In genomic region chr14:57209561-57209960, GRCh38 we compare ENCODE assay signal across 17 cellular contexts. TPM values are rescaled to one million over a fixed set of nuclear protein-coding genes. Genes with fewer than 3 reads are reported as not detected.
DNase-seq lines count a peak whose midpoint lies in the region; ATAC-seq and TF ChIP-seq lines count a peak whose summit lies in the region.
"Had no signal": no experiment of that assay in that cellular context is flagged by ENCODE, and none has a peak within 500 bp of the region (broad histone marks: within the 10 kb centered on the region; RNA-seq: fewer than 3 reads in every experiment).

No MANE protein-coding gene starts in this region.

- intact Hi-C loops in esophagus squamous epithelium (cut with DNase I) (no loop called here), mucosa of descending colon (cut with DNase I, micrococcal nuclease) (no loop called here), thyroid gland (cut with DNase I) (no loop called here)

- H3K4me3 ChIP-seq in LNCaP clone FGC (ENCODE audit: low read depth, low read length) (no peak overlapping the region), epithelial cell of esophagus (ENCODE audit: low read length) (no peak overlapping the region), esophagus squamous epithelium (no peak overlapping the region), mucosa of descending colon (no peak overlapping the region), brain microvascular endothelial cell (ENCODE audit: low read depth, low read length) (no peak overlapping the region), thyroid gland (replicated peaks in 1 of 3) (no peak overlapping the region)
- H3K4me3 ChIP-seq: ascending aorta, GM23338 had no signal

- H3K27me3 ChIP-seq in esophagus squamous epithelium (no peaks in the 10 kb centered on the region), brain microvascular endothelial cell (replicated peaks) (no peaks in the 10 kb centered on the region), thyroid gland (no peaks in the 10 kb centered on the region)
- H3K27me3 ChIP-seq: ascending aorta had no signal

- H3K27ac ChIP-seq in esophagus squamous epithelium (no peak overlapping the region), brain microvascular endothelial cell (no peak overlapping the region), thyroid gland (no peak overlapping the region)
- H3K27ac ChIP-seq: ascending aorta had no signal

- TF ChIP-seq POLR2A in esophagus squamous epithelium (IDR thresholded peaks at IDR 0.05) (no peak), thyroid gland (IDR thresholded peaks at IDR 0.05) (no peak)

- H3K4me1 ChIP-seq in esophagus squamous epithelium (no peaks in the 10 kb centered on the region), mucosa of descending colon (ENCODE audit: low read depth) (no peaks in the 10 kb centered on the region), thyroid gland (no peaks in the 10 kb centered on the region)
- H3K4me1 ChIP-seq: ascending aorta had no signal

- H3K36me3 ChIP-seq in esophagus squamous epithelium (peaks cover 0 to 79% (median 1%) of the 10 kb centered on the region in 3 donors), mucosa of descending colon (ENCODE audit: low read depth) (no peaks in the 10 kb centered on the region), brain microvascular endothelial cell (replicated peaks) (peaks cover 29% of the 10 kb centered on the region), thyroid gland (peaks cover 0 to 18% of the 10 kb centered on the region in 2 donors)

- TF ChIP-seq CTCF in LNCaP clone FGC (IDR thresholded peaks at IDR 0.05; ENCODE audit: control insufficient read depth, extremely low read depth, insufficient read depth) (no peak), epithelial cell of esophagus (IDR thresholded peaks at IDR 0.05; ENCODE audit: insufficient read depth, low read depth, low read length, missing control alignments) (no peak), esophagus squamous epithelium (IDR thresholded peaks at IDR 0.05) (no peak), mucosa of descending colon (IDR thresholded peaks at IDR 0.05) (no peak), brain microvascular endothelial cell (IDR thresholded peaks at IDR 0.05; ENCODE audit: low read depth, low read length, missing control alignments) (no peak), thyroid gland (IDR thresholded peaks at IDR 0.05) (no peak)

- DNase-seq in EH (ENCODE audit: low read depth) (peak; percentile 86), LNCaP clone FGC (ENCODE audit: low read depth) (peak; percentile 19), epithelial cell of esophagus (ENCODE audit: low read depth) (peak; percentile 11), renal cortical epithelial cell (ENCODE audit: low read depth) (peak; percentile 49), esophagus squamous epithelium (lab: John Stamatoyannopoulos, UW) (no peak), mucosa of descending colon (no peak), brain microvascular endothelial cell (no peak), thyroid gland (no peak)
- DNase-seq: activated CD8-positive, alpha-beta T cell treated with anti-CD3 and anti-CD28 coated beads, Interleukin-2, amount 10 ng/mL, durations not matched to agents 7 days and 5 days; activated effector memory CD4-positive, alpha-beta T cell treated with Interleukin-2 at 50 U/mL for 16 hours; CD8-positive, alpha-beta T cell; effector memory CD8-positive, alpha-beta T cell; KG1; NCI-H1436 treated with DMSO at 0.1 percent for 48 hours had no signal

- whole genome bisulfite sequencing in esophagus squamous epithelium, 2 donors, result 69 to 87% methylated on average over 4 of the region's 4 CpGs
- WGBS in thyroid gland, 2 donors, result 96% methylated on average over 4 of the region's 4 CpGs

- no peaks in the 10 kb centered on the region for H3K9me3 ChIP-seq in esophagus squamous epithelium
- no peaks in the 10 kb centered on the region for H3K9me3 ChIP-seq in mucosa of descending colon
- H3K9me3 ChIP-seq in thyroid gland, result no peaks in the 10 kb centered on the region
- H3K9me3 ChIP-seq: ascending aorta had no signal

- no peak for ATAC-seq in mucosa of descending colon
- ATAC-seq: activated CD8-positive, alpha-beta T cell treated with anti-CD3 and anti-CD28 coated beads, Interleukin-2, amount 10 ng/mL, durations not matched to agents 7 days and 5 days; CD8-positive, alpha-beta T cell; effector memory CD8-positive, alpha-beta T cell; GM23338; left lobe of liver had no signal

- in situ Hi-C loops in brain microvascular endothelial cell (cut with HindIII; ENCODE audit: low pct_ligation_motif_present, low sequenced_read_pairs), result no loop called here

RNA-seq across cellular contexts. Expression of gene EXOC5, which starts 59.1 kb away (rescaled TPM):
- total RNA-seq in renal cortical epithelial cell (74.8 and 83.0 TPM in 2 replicates), esophagus squamous epithelium (10 to 100 TPM; 31.4 to 38.5 (median 38.0) TPM), mucosa of descending colon (10 to 100 TPM; 40.9 to 69.3 (median 44.2) TPM), thyroid gland (10 to 100 TPM; 41.3 to 65.4 (median 43.1) TPM)

RNA-seq across cellular contexts. Expression of gene AP5M1, which starts 59.2 kb away (rescaled TPM):
- total RNA-seq in renal cortical epithelial cell, result 33.5 and 73.5 TPM in 2 replicates
- 10 to 100 TPM; 24.1 to 34.2 (median 31.7) TPM for total RNA-seq in esophagus squamous epithelium
- 100 to 1,000 TPM in 1 of 3 donors, 10 to 100 TPM in 2; 64.3 to 100 (median 81.6) TPM for total RNA-seq in mucosa of descending colon
- total RNA-seq in thyroid gland, result 10 to 100 TPM; 37.8 to 51.8 (median 44.6) TPM

Comparison
In these comparisons a context has a peak if more than half of its experiments do, and no peak if none do; other contexts are left out.
1. DNase-seq: peak in EH (single experiment), LNCaP clone FGC (single experiment), epithelial cell of esophagus (single experiment) and renal cortical epithelial cell (single experiment); none in esophagus squamous epithelium (single experiment), mucosa of descending colon (0 of 3), brain microvascular endothelial cell (single experiment) and thyroid gland (0 of 2).